ENCODE assay signal across 17 cellular contexts in the genomic region with DNA sequence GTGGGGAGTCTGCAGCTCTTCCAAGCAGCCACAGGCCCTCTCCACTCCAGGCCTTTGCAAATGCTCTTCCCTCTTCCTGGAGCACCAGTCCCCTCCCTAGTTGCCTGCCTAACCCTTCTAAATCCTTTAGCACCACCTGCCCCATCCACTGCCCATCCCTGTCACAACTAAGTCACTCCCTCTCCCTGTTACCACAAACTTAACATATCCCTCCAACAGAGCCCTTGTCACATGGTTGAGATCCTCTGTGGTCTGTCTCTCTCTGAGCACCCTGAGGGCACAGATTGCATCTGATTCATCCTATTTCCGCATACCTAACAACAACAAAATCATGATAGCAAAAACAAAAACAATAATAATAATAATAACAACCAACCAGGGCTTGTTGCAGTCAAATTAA. TPM values are rescaled to one million over a fixed set of nuclear protein-coding genes. Genes with fewer than 3 reads are reported as not detected.
"Had no signal": no experiment of that assay in that cellular context is flagged by ENCODE, and none has a peak within 500 bp of the region (broad histone marks: within the 10 kb centered on the region; RNA-seq: fewer than 3 reads in every experiment).

No MANE protein-coding gene starts in this region.

- H3K36me3 Mint-ChIP-seq: natural killer cell; stimulated activated memory B cell treated with anti-CD40 and anti-IgM and Interleukin-4, amounts not matched to agents 10 μg/mL and 1 μg/mL and 100 μg/mL, for 72 hours had no signal

- H3K27ac ChIP-seq: heart right ventricle, left lung, prostate gland, right lobe of liver, spleen, transverse colon had no signal

- H3K27me3 ChIP-seq: left lung, right lobe of liver, spleen, transverse colon had no signal

- H3K4me3 ChIP-seq: heart right ventricle, left lung, mucosa of descending colon, prostate gland, right lobe of liver, spleen, transverse colon had no signal

- H3K36me3 ChIP-seq: heart right ventricle, left lung, prostate gland, right lobe of liver, transverse colon had no signal

- DNase-seq: activated CD4-positive, alpha-beta T cell treated with anti-CD3 and anti-CD28 coated beads for 48 hours; activated CD8-positive, alpha-beta T cell treated with anti-CD3 and anti-CD28 coated beads, Interleukin-2, amount 10 ng/mL, durations not matched to agents 7 days and 5 days; activated naive CD4-positive, alpha-beta T cell treated with anti-CD3 and anti-CD28 coated beads, Interleukin-2, amount 10 ng/mL, durations not matched to agents 7 days and 5 days; central memory CD4-positive, alpha-beta T cell; endodermal cell; heart right ventricle; left lung; mucosa of descending colon; natural killer cell; nucleus accumbens; right lobe of liver; spleen; stimulated activated CD4-positive, alpha-beta T cell treated with anti-CD3 and anti-CD28 coated beads, Interleukin-1b, Interleukin-23, amount 100 ng/mL, for 48 hours; transverse colon had no signal

- ATAC-seq: activated CD8-positive, alpha-beta T cell treated with anti-CD3 and anti-CD28 coated beads, Interleukin-2, amount 10 ng/mL, durations not matched to agents 7 days and 5 days; heart right ventricle; left lung; mucosa of descending colon; natural killer cell; right lobe of liver; stimulated activated memory B cell treated with anti-CD40 and anti-IgM and Interleukin-4, amounts not matched to agents 10 μg/mL and 1 μg/mL and 100 μg/mL, for 72 hours had no signal

- H3K4me1 Mint-ChIP-seq: endodermal cell had no signal

- H3K9me3 Mint-ChIP-seq: natural killer cell had no signal

- H3K4me3 Mint-ChIP-seq: activated CD8-positive, alpha-beta T cell treated with anti-CD3 and anti-CD28 coated beads, Interleukin-2, amount 10 ng/mL, durations not matched to agents 7 days and 5 days; activated naive CD4-positive, alpha-beta T cell treated with anti-CD3 and anti-CD28 coated beads, Interleukin-2, amount 10 ng/mL, durations not matched to agents 7 days and 5 days; endodermal cell; natural killer cell; stimulated activated memory B cell treated with anti-CD40 and anti-IgM and Interleukin-4, amounts not matched to agents 10 μg/mL and 1 μg/mL and 100 μg/mL, for 72 hours had no signal

- H3K9me3 ChIP-seq: prostate gland, right lobe of liver, transverse colon had no signal

- H3K4me1 ChIP-seq: left lung, prostate gland, right lobe of liver, transverse colon had no signal

- H3K27ac Mint-ChIP-seq: activated CD8-positive, alpha-beta T cell treated with anti-CD3 and anti-CD28 coated beads, Interleukin-2, amount 10 ng/mL, durations not matched to agents 7 days and 5 days; activated naive CD4-positive, alpha-beta T cell treated with anti-CD3 and anti-CD28 coated beads, Interleukin-2, amount 10 ng/mL, durations not matched to agents 7 days and 5 days; activated T-helper 2 cell treated with anti-CD3 and anti-CD28 coated beads, Interferon-gamma antibody, Interleukin-2, Interleukin-4, amounts not matched to agents 10 μg/mL and 5 μg/mL and 100 μg/mL, durations not matched to agents 14 hours and 24 hours and 36 hours; endodermal cell; natural killer cell; stimulated activated memory B cell treated with anti-CD40 and anti-IgM and Interleukin-4, amounts not matched to agents 10 μg/mL and 1 μg/mL and 100 μg/mL, for 72 hours had no signal

RNA-seq across cellular contexts. Expression of gene BEAN1, which starts 11.0 kb away (rescaled TPM):
- total RNA-seq: activated CD8-positive, alpha-beta T cell treated with anti-CD3 and anti-CD28 coated beads, Interleukin-2, amount 10 ng/mL, durations not matched to agents 7 days and 5 days; activated T-helper 2 cell treated with anti-CD3 and anti-CD28 coated beads, Interferon-gamma antibody, Interleukin-2, Interleukin-4, amounts not matched to agents 10 μg/mL and 5 μg/mL and 100 μg/mL, durations not matched to agents 14 hours and 24 hours and 36 hours; natural killer cell had no signal

RNA-seq across cellular contexts. Expression of gene CDH5, which starts 49.6 kb away (rescaled TPM):
- total RNA-seq: activated CD8-positive, alpha-beta T cell treated with anti-CD3 and anti-CD28 coated beads, Interleukin-2, amount 10 ng/mL, durations not matched to agents 7 days and 5 days; activated T-helper 2 cell treated with anti-CD3 and anti-CD28 coated beads, Interferon-gamma antibody, Interleukin-2, Interleukin-4, amounts not matched to agents 10 μg/mL and 5 μg/mL and 100 μg/mL, durations not matched to agents 14 hours and 24 hours and 36 hours; natural killer cell had no signal
